In genomic region chr19:35346193-35347052, GRCh38 we compare ENCODE assay signal across 9 cellular contexts. TPM values are rescaled to one million over a fixed set of nuclear protein-coding genes. Genes with fewer than 3 reads are reported as not detected.
DNase-seq lines count a peak whose midpoint lies in the region; ATAC-seq and TF ChIP-seq lines count a peak whose summit lies in the region.
"Had no signal": no experiment of that assay in that cellular context is flagged by ENCODE, and none has a peak within 500 bp of the region (broad histone marks: within the 10 kb centered on the region; RNA-seq: fewer than 3 reads in every experiment).

No MANE protein-coding gene starts in this region.

- no peaks in the 10 kb centered on the region for H3K9me2 ChIP-seq in Karpas-422 (replicated peaks; ENCODE audit: insufficient read depth, low read length)

- H3K4me3 ChIP-seq in Karpas-422 (ENCODE audit: low read length) = peak overlapping the region; percentile 16; the same call in 1 of the 2 replicates

- peak overlapping the region; percentile 88 to 98 (median 95) for H3K27ac Mint-ChIP-seq in CD14-positive monocyte
- H3K27ac Mint-ChIP-seq in activated T-helper 1 cell treated with anti-CD3 and anti-CD28 coated beads, Interleukin-12 subunit alpha, Interleukin-12 subunit beta, Interleukin-2, Interleukin-4 antibody, amounts not matched to agents 30 ng/mL and 10 ng/mL and 1 ng/mL, durations not matched to agents 14 hours and 24 hours and 36 hours = peak overlapping the region; percentile 99
- H3K27ac Mint-ChIP-seq in osteocyte (ENCODE audit: unreplicated experiment) = no peak overlapping the region
- no peak overlapping the region for H3K27ac Mint-ChIP-seq in chondrocyte (ENCODE audit: unreplicated experiment)

- intact Hi-C loops in CD14-positive monocyte (cut with micrococcal nuclease) = loop anchor here (2.0 to 10.0 kb wide), 2 partner anchors 18 to 152 kb away; partner anchors contain the start of gene CD22 (in 1 of the 2)
- intact Hi-C loops in activated T-helper 1 cell treated with anti-CD3 and anti-CD28 coated beads, Interleukin-12 subunit alpha, Interleukin-12 subunit beta, Interleukin-2, Interleukin-4 antibody, amounts not matched to agents 30 ng/mL and 10 ng/mL and 1 ng/mL, durations not matched to agents 14 hours and 24 hours and 36 hours (cut with micrococcal nuclease) = loop anchor here (1.0 to 5.0 kb wide), 6 partner anchors 40 to 204 kb away; partner anchors contain the start of gene FXYD7

- no peaks in the 10 kb centered on the region for H3K27me3 ChIP-seq in Karpas-422 (ENCODE audit: low read length)

- peak overlapping the region; percentile 39 to 82 for H3K4me3 Mint-ChIP-seq in CD14-positive monocyte
- peak overlapping the region; percentile 74 for H3K4me3 Mint-ChIP-seq in activated T-helper 1 cell treated with anti-CD3 and anti-CD28 coated beads, Interleukin-12 subunit alpha, Interleukin-12 subunit beta, Interleukin-2, Interleukin-4 antibody, amounts not matched to agents 30 ng/mL and 10 ng/mL and 1 ng/mL, durations not matched to agents 14 hours and 24 hours and 36 hours
- no peak overlapping the region for H3K4me3 Mint-ChIP-seq in osteocyte (ENCODE audit: unreplicated experiment)
- no peak overlapping the region for H3K4me3 Mint-ChIP-seq in chondrocyte (ENCODE audit: unreplicated experiment)

- DNase-seq in CD14-positive monocyte (ENCODE audit: low spot score) (peak; percentile 83), Karpas-422 (peak; percentile 76), osteocyte (ENCODE audit: extremely low spot score, unreplicated experiment) (peak; percentile 81), SIG-M5 treated with dmso at 0.1 percent for 504 hours (lab: John Stamatoyannopoulos, UW; ENCODE audit: unreplicated experiment) (no peak), chondrocyte (ENCODE audit: low spot score) (no peak)
- DNase-seq in activated T-helper 1 cell treated with anti-CD3 and anti-CD28 coated beads, Interleukin-12 subunit alpha, Interleukin-12 subunit beta, Interleukin-2, Interleukin-4 antibody, amounts not matched to agents 30 ng/mL and 10 ng/mL and 1 ng/mL, durations not matched to agents 14 hours and 24 hours and 36 hours (ENCODE audit: low spot score) = peak; percentile 52

- H3K4me1 ChIP-seq in Karpas-422 (ENCODE audit: low read length) = peaks cover 71% of the 10 kb centered on the region

- no peaks in the 10 kb centered on the region for H3K9me3 ChIP-seq in Karpas-422 (ENCODE audit: low read length)

- peaks cover 45% of the 10 kb centered on the region for H3K4me1 Mint-ChIP-seq in CD14-positive monocyte
- peaks cover 37% of the 10 kb centered on the region for H3K4me1 Mint-ChIP-seq in activated T-helper 1 cell treated with anti-CD3 and anti-CD28 coated beads, Interleukin-12 subunit alpha, Interleukin-12 subunit beta, Interleukin-2, Interleukin-4 antibody, amounts not matched to agents 30 ng/mL and 10 ng/mL and 1 ng/mL, durations not matched to agents 14 hours and 24 hours and 36 hours (ENCODE audit: low read depth)
- no peaks in the 10 kb centered on the region for H3K4me1 Mint-ChIP-seq in osteocyte (ENCODE audit: unreplicated experiment)
- H3K4me1 Mint-ChIP-seq in chondrocyte (ENCODE audit: low read depth) = no peaks in the 10 kb centered on the region

- no peaks in the 10 kb centered on the region for H3K79me2 ChIP-seq in Karpas-422 (ENCODE audit: low read length)
- H3K79me2 ChIP-seq: parathyroid adenoma had no signal

- no peak overlapping the region for H2AFZ ChIP-seq in Karpas-422 (ENCODE audit: low read length)

- H3K9me3 Mint-ChIP-seq in CD14-positive monocyte (peaks cover 0 to 5% (median 0%) of the 10 kb centered on the region in 7 donors), osteocyte (ENCODE audit: unreplicated experiment) (no peaks in the 10 kb centered on the region), chondrocyte (ENCODE audit: low read depth) (no peaks in the 10 kb centered on the region)
- H3K9me3 Mint-ChIP-seq in activated T-helper 1 cell treated with anti-CD3 and anti-CD28 coated beads, Interleukin-12 subunit alpha, Interleukin-12 subunit beta, Interleukin-2, Interleukin-4 antibody, amounts not matched to agents 30 ng/mL and 10 ng/mL and 1 ng/mL, durations not matched to agents 14 hours and 24 hours and 36 hours = no peaks in the 10 kb centered on the region

- peak overlapping the region; percentile 87 for H3K27ac ChIP-seq in Karpas-422 (ENCODE audit: low read length)
- H3K27ac ChIP-seq: parathyroid adenoma had no signal

- H3K27me3 Mint-ChIP-seq in CD14-positive monocyte (ENCODE audit: low read depth in 3 of 3) = peaks cover 3 to 23% (median 9%) of the 10 kb centered on the region in 3 donors
- peaks cover 8% of the 10 kb centered on the region for H3K27me3 Mint-ChIP-seq in activated T-helper 1 cell treated with anti-CD3 and anti-CD28 coated beads, Interleukin-12 subunit alpha, Interleukin-12 subunit beta, Interleukin-2, Interleukin-4 antibody, amounts not matched to agents 30 ng/mL and 10 ng/mL and 1 ng/mL, durations not matched to agents 14 hours and 24 hours and 36 hours (ENCODE audit: insufficient read depth)
- peaks cover 11% of the 10 kb centered on the region for H3K27me3 Mint-ChIP-seq in osteocyte (ENCODE audit: unreplicated experiment)
- peaks cover 54% of the 10 kb centered on the region for H3K27me3 Mint-ChIP-seq in chondrocyte (ENCODE audit: low read depth)

- H3K4me2 ChIP-seq in Karpas-422 (ENCODE audit: low read depth, low read length, poor library complexity, severe bottlenecking) = peak overlapping the region; percentile 53

- peak overlapping the region; percentile 58 for H3K9ac ChIP-seq in Karpas-422 (ENCODE audit: low read length)
- H3K9ac ChIP-seq: parathyroid adenoma had no signal

- peaks cover 12% of the 10 kb centered on the region for H3K36me3 ChIP-seq in Karpas-422 (ENCODE audit: insufficient read depth, low read length)

- no peak for TF ChIP-seq CTCF in CD14-positive monocyte (IDR thresholded peaks at IDR 0.05)
- TF ChIP-seq CTCF in osteocyte (IDR thresholded peaks at IDR 0.05) = no peak
- TF ChIP-seq CTCF in chondrocyte (IDR thresholded peaks at IDR 0.05) = no peak

- H3K36me3 Mint-ChIP-seq in CD14-positive monocyte (peaks cover 4 to 5% of the 10 kb centered on the region in 2 donors), osteocyte (ENCODE audit: unreplicated experiment) (no peaks in the 10 kb centered on the region), chondrocyte (ENCODE audit: low read depth) (peaks cover 1% of the 10 kb centered on the region)
- no peaks in the 10 kb centered on the region for H3K36me3 Mint-ChIP-seq in activated T-helper 1 cell treated with anti-CD3 and anti-CD28 coated beads, Interleukin-12 subunit alpha, Interleukin-12 subunit beta, Interleukin-2, Interleukin-4 antibody, amounts not matched to agents 30 ng/mL and 10 ng/mL and 1 ng/mL, durations not matched to agents 14 hours and 24 hours and 36 hours (ENCODE audit: low read depth)

- ATAC-seq in GM21529 (IDR thresholded peaks at IDR 0.05; ENCODE audit: unreplicated experiment) = no peak
- no peak for ATAC-seq in GM18861 (IDR thresholded peaks at IDR 0.05; ENCODE audit: unreplicated experiment)

- peaks cover 33% of the 10 kb centered on the region for H4K20me1 ChIP-seq in Karpas-422 (ENCODE audit: insufficient read depth, low read depth, low read length)

RNA-seq across cellular contexts. Expression of gene FFAR1, which starts 1.3 kb away (rescaled TPM):
- polyA plus RNA-seq in CD14-positive monocyte = not detected
- 0.34 and 2.0 TPM in 2 replicates for total RNA-seq in Karpas-422 (2014; rRNA removed; shearing (Covaris generic); ENCODE audit: low replicate concordance)
- total RNA-seq in activated T-helper 1 cell treated with anti-CD3 and anti-CD28 coated beads, Interleukin-12 subunit alpha, Interleukin-12 subunit beta, Interleukin-2, Interleukin-4 antibody, amounts not matched to agents 30 ng/mL and 10 ng/mL and 1 ng/mL, durations not matched to agents 14 hours and 24 hours and 36 hours = 0.12 and 0.18 TPM in 2 replicates
- total RNA-seq in osteocyte = not detected in 2 replicates
- not detected in 3 replicates for total RNA-seq in chondrocyte

RNA-seq across cellular contexts. Expression of gene FFAR3, which starts 11.8 kb away (rescaled TPM):
- polyA plus RNA-seq in CD14-positive monocyte = 1 to 10 TPM; 1.2 TPM
- total RNA-seq in Karpas-422 (2014; rRNA removed; shearing (Covaris generic); ENCODE audit: low replicate concordance) = not detected in 2 replicates
- total RNA-seq in activated T-helper 1 cell treated with anti-CD3 and anti-CD28 coated beads, Interleukin-12 subunit alpha, Interleukin-12 subunit beta, Interleukin-2, Interleukin-4 antibody, amounts not matched to agents 30 ng/mL and 10 ng/mL and 1 ng/mL, durations not matched to agents 14 hours and 24 hours and 36 hours = 0.20 and 0.36 TPM in 2 replicates
- not detected in 2 replicates for total RNA-seq in osteocyte
- not detected in 3 replicates for total RNA-seq in chondrocyte

RNA-seq across cellular contexts. Expression of gene CD22, which starts 17.4 kb away (rescaled TPM):
- under 1 TPM; 0.24 to 0.88 TPM for polyA plus RNA-seq in CD14-positive monocyte
- 454 and 602 TPM in 2 replicates for total RNA-seq in Karpas-422 (2014; rRNA removed; shearing (Covaris generic); ENCODE audit: low replicate concordance)
- 4.7 and 5.1 TPM in 2 replicates for total RNA-seq in activated T-helper 1 cell treated with anti-CD3 and anti-CD28 coated beads, Interleukin-12 subunit alpha, Interleukin-12 subunit beta, Interleukin-2, Interleukin-4 antibody, amounts not matched to agents 30 ng/mL and 10 ng/mL and 1 ng/mL, durations not matched to agents 14 hours and 24 hours and 36 hours
- total RNA-seq in osteocyte = not detected in 2 replicates
- total RNA-seq in chondrocyte = not detected in 3 replicates

RNA-seq across cellular contexts. Expression of gene GPR42, which starts 24.4 kb away (rescaled TPM):
- polyA plus RNA-seq in CD14-positive monocyte = under 1 TPM in 1 of 2 donors, not detected in 1; 0.17 TPM
- not detected in 2 replicates for total RNA-seq in Karpas-422 (2014; rRNA removed; shearing (Covaris generic); ENCODE audit: low replicate concordance)
- total RNA-seq in activated T-helper 1 cell treated with anti-CD3 and anti-CD28 coated beads, Interleukin-12 subunit alpha, Interleukin-12 subunit beta, Interleukin-2, Interleukin-4 antibody, amounts not matched to agents 30 ng/mL and 10 ng/mL and 1 ng/mL, durations not matched to agents 14 hours and 24 hours and 36 hours = 0.20 TPM in 1 of 2 replicates, not detected in the other
- total RNA-seq in osteocyte (not detected in 2 replicates), chondrocyte (not detected in 3 replicates)

RNA-seq across cellular contexts. Expression of gene MAG, which starts 54.5 kb away (rescaled TPM):
- polyA plus RNA-seq in CD14-positive monocyte = not detected
- total RNA-seq in Karpas-422 (2014; rRNA removed; shearing (Covaris generic); ENCODE audit: low replicate concordance) = 0.36 TPM in 1 of 2 replicates, not detected in the other
- not detected in 2 replicates for total RNA-seq in activated T-helper 1 cell treated with anti-CD3 and anti-CD28 coated beads, Interleukin-12 subunit alpha, Interleukin-12 subunit beta, Interleukin-2, Interleukin-4 antibody, amounts not matched to agents 30 ng/mL and 10 ng/mL and 1 ng/mL, durations not matched to agents 14 hours and 24 hours and 36 hours
- total RNA-seq in osteocyte = not detected in 2 replicates
- total RNA-seq in chondrocyte = not detected in 3 replicates

Comparison
In these comparisons a context has a peak if more than half of its experiments do, and no peak if none do; other contexts are left out.
1. DNase-seq: peak in CD14-positive monocyte (single experiment), Karpas-422 (single experiment), activated T-helper 1 cell treated with anti-CD3 and anti-CD28 coated beads, Interleukin-12 subunit alpha, Interleukin-12 subunit beta, Interleukin-2, Interleukin-4 antibody, amounts not matched to agents 30 ng/mL and 10 ng/mL and 1 ng/mL, durations not matched to agents 14 hours and 24 hours and 36 hours (single experiment) and osteocyte (single experiment); none in SIG-M5 treated with dmso at 0.1 percent for 504 hours (single experiment) and chondrocyte (single experiment).
2. H3K27ac Mint-ChIP-seq: peak in CD14-positive monocyte (7 of 7) and activated T-helper 1 cell treated with anti-CD3 and anti-CD28 coated beads, Interleukin-12 subunit alpha, Interleukin-12 subunit beta, Interleukin-2, Interleukin-4 antibody, amounts not matched to agents 30 ng/mL and 10 ng/mL and 1 ng/mL, durations not matched to agents 14 hours and 24 hours and 36 hours (single experiment); none in osteocyte (single experiment) and chondrocyte (single experiment).
3. H3K4me3 Mint-ChIP-seq: peak in CD14-positive monocyte (2 of 2) and activated T-helper 1 cell treated with anti-CD3 and anti-CD28 coated beads, Interleukin-12 subunit alpha, Interleukin-12 subunit beta, Interleukin-2, Interleukin-4 antibody, amounts not matched to agents 30 ng/mL and 10 ng/mL and 1 ng/mL, durations not matched to agents 14 hours and 24 hours and 36 hours (single experiment); none in osteocyte (single experiment) and chondrocyte (single experiment).
4. RNA of gene CD22, which starts 17.4 kb away (total RNA-seq): 454 to 602 TPM in Karpas-422; 4.7 to 5.1 TPM in activated T-helper 1 cell treated with anti-CD3 and anti-CD28 coated beads, Interleukin-12 subunit alpha, Interleukin-12 subunit beta, Interleukin-2, Interleukin-4 antibody, amounts not matched to agents 30 ng/mL and 10 ng/mL and 1 ng/mL, durations not matched to agents 14 hours and 24 hours and 36 hours, not detected in osteocyte and not detected in chondrocyte; every median in the first group is over 10 times any median in the second.